8 cellular contexts compared by ENCODE assay signal in genomic region chr22:45318558-45319318, GRCh38. TPM values are rescaled to one million over a fixed set of nuclear protein-coding genes. Genes with fewer than 3 reads are reported as not detected.
DNase-seq lines count a peak whose midpoint lies in the region; ATAC-seq and TF ChIP-seq lines count a peak whose summit lies in the region.

No MANE protein-coding gene starts in this region.

- H3K9ac ChIP-seq in HUES64 (ENCODE audit: low read depth, low read length) = no peak overlapping the region

- H3K4me3 ChIP-seq in HUES64 (ENCODE audit: low read length) (no peak overlapping the region), right atrium auricular region (no peak overlapping the region), MG63 (no peak overlapping the region)

- H3K4me3 Mint-ChIP-seq in activated T-cell treated with anti-CD3 and anti-CD28 coated beads, Interleukin-2, amount 50 U/mL, for 4 hours = peak overlapping the region; percentile 78
- H3K4me3 Mint-ChIP-seq in stimulated activated effector memory CD8-positive, alpha-beta T cell treated with anti-CD3 and anti-CD28 coated beads, Interleukin-12 subunit alpha, Interleukin-12 subunit beta, amount 100 ng/mL, for 72 hours = peak overlapping the region; percentile 71

- no peaks in the 10 kb centered on the region for H3K27me3 Mint-ChIP-seq in activated T-cell treated with anti-CD3 and anti-CD28 coated beads, Interleukin-2, amount 50 U/mL, for 4 hours (ENCODE audit: low read depth)

- peaks cover 4% of the 10 kb centered on the region for H3K4me1 ChIP-seq in HUES64 (ENCODE audit: insufficient read depth, low read length)
- H3K4me1 ChIP-seq in right atrium auricular region = peaks cover 0 to 56% of the 10 kb centered on the region in 2 donors

- H3K4me1 Mint-ChIP-seq in activated T-cell treated with anti-CD3 and anti-CD28 coated beads, Interleukin-2, amount 50 U/mL, for 4 hours (ENCODE audit: low read depth) = peaks cover 89% of the 10 kb centered on the region
- H3K4me1 Mint-ChIP-seq in stimulated activated effector memory CD8-positive, alpha-beta T cell treated with anti-CD3 and anti-CD28 coated beads, Interleukin-12 subunit alpha, Interleukin-12 subunit beta, amount 100 ng/mL, for 72 hours = peaks cover 62% of the 10 kb centered on the region

- peak; percentile 51 for ATAC-seq in GM19035 (IDR thresholded peaks at IDR 0.05; ENCODE audit: unreplicated experiment)
- peak; percentile 72 to 78 for ATAC-seq in activated T-cell treated with anti-CD3 and anti-CD28 coated beads, Interleukin-2, amount 50 U/mL, for 4 hours
- ATAC-seq in stimulated activated effector memory CD8-positive, alpha-beta T cell treated with anti-CD3 and anti-CD28 coated beads, Interleukin-12 subunit alpha, Interleukin-12 subunit beta, amount 100 ng/mL, for 72 hours = peak; percentile 84
- ATAC-seq in HG02763 (IDR thresholded peaks at IDR 0.05; ENCODE audit: unreplicated experiment) = no peak
- no peak for ATAC-seq in GM18909 (IDR thresholded peaks at IDR 0.05; ENCODE audit: poor library complexity, unreplicated experiment)

- H3K9me3 ChIP-seq in HUES64 (ENCODE audit: insufficient read depth, low read depth, low read length) (no peaks in the 10 kb centered on the region), right atrium auricular region (no peaks in the 10 kb centered on the region), MG63 (no peaks in the 10 kb centered on the region)

- no peak for TF ChIP-seq CTCF in right atrium auricular region (IDR thresholded peaks at IDR 0.05)

- no peaks in the 10 kb centered on the region for H3K9me3 Mint-ChIP-seq in activated T-cell treated with anti-CD3 and anti-CD28 coated beads, Interleukin-2, amount 50 U/mL, for 4 hours
- H3K9me3 Mint-ChIP-seq in stimulated activated effector memory CD8-positive, alpha-beta T cell treated with anti-CD3 and anti-CD28 coated beads, Interleukin-12 subunit alpha, Interleukin-12 subunit beta, amount 100 ng/mL, for 72 hours = no peaks in the 10 kb centered on the region

- H3K27ac Mint-ChIP-seq in stimulated activated effector memory CD8-positive, alpha-beta T cell treated with anti-CD3 and anti-CD28 coated beads, Interleukin-12 subunit alpha, Interleukin-12 subunit beta, amount 100 ng/mL, for 72 hours = peak overlapping the region; percentile 98

- no peaks in the 10 kb centered on the region for H3K27me3 ChIP-seq in HUES64 (ENCODE audit: insufficient read depth, low read length)
- H3K27me3 ChIP-seq in right atrium auricular region = no peaks in the 10 kb centered on the region
- H3K27me3 ChIP-seq in MG63 = no peaks in the 10 kb centered on the region

- H3K36me3 ChIP-seq in HUES64 (ENCODE audit: insufficient read depth, low read length) (peaks cover 16% of the 10 kb centered on the region), right atrium auricular region (peaks cover 8% of the 10 kb centered on the region), MG63 (peaks cover 17% of the 10 kb centered on the region)

- WGBS in HUES64 = 88% methylated on average over 12 of the region's 12 CpGs

- peaks cover 14% of the 10 kb centered on the region for H3K36me3 Mint-ChIP-seq in activated T-cell treated with anti-CD3 and anti-CD28 coated beads, Interleukin-2, amount 50 U/mL, for 4 hours (ENCODE audit: insufficient read depth)
- H3K36me3 Mint-ChIP-seq in stimulated activated effector memory CD8-positive, alpha-beta T cell treated with anti-CD3 and anti-CD28 coated beads, Interleukin-12 subunit alpha, Interleukin-12 subunit beta, amount 100 ng/mL, for 72 hours = peaks cover 40% of the 10 kb centered on the region

- DNase-seq in activated T-cell treated with anti-CD3 and anti-CD28 coated beads, Interleukin-2, amount 50 U/mL, for 4 hours = peak; percentile 29
- DNase-seq in right atrium auricular region (ENCODE audit: low spot score) (no peak), MG63 (no peak)
- peak; percentile 23 to 80 for DNase-seq in stimulated activated effector memory CD8-positive, alpha-beta T cell treated with anti-CD3 and anti-CD28 coated beads, Interleukin-12 subunit alpha, Interleukin-12 subunit beta, amount 100 ng/mL, for 72 hours (ENCODE audit: low spot score in 2 of 2)

- H3K27ac ChIP-seq in HUES64 (ENCODE audit: low read depth, low read length) = 0 out of 2 replicates have a peak overlapping the region, but pooled peaks have one; percentile 34
- H3K27ac ChIP-seq in right atrium auricular region = peak overlapping the region; percentile 84

RNA-seq across cellular contexts. Expression of gene FAM118A, which starts 9.0 kb away (rescaled TPM):
- polyA plus RNA-seq in HUES64 (2013, experiment 1 of 2) = 11.1 TPM
- 12.7 TPM for polyA plus RNA-seq in HUES64 (2013, experiment 2 of 2)
- 10 to 100 TPM; 23.4 to 60.3 (median 27.5) TPM for total RNA-seq in activated T-cell treated with anti-CD3 and anti-CD28 coated beads, Interleukin-2, amount 50 U/mL, for 4 hours
- total RNA-seq in right atrium auricular region = 10 to 100 TPM; 11.6 to 12.4 TPM
- total RNA-seq in MG63 (2014; rRNA removed; shearing (Covaris generic); ENCODE audit: low replicate concordance) = 17.1 and 20.5 TPM in 2 replicates

RNA-seq across cellular contexts. Expression of gene UPK3A, which starts 34.0 kb away (rescaled TPM):
- polyA plus RNA-seq in HUES64 (2013, experiment 1 of 2) = not detected
- polyA plus RNA-seq in HUES64 (2013, experiment 2 of 2) = not detected
- not detected for total RNA-seq in activated T-cell treated with anti-CD3 and anti-CD28 coated beads, Interleukin-2, amount 50 U/mL, for 4 hours
- total RNA-seq in right atrium auricular region = not detected
- total RNA-seq in MG63 (2014; rRNA removed; shearing (Covaris generic); ENCODE audit: low replicate concordance) = not detected in 2 replicates

Comparison
In these comparisons a context has a peak if more than half of its experiments do, and no peak if none do; other contexts are left out.
1. ATAC-seq: peak in GM19035 (single experiment), activated T-cell treated with anti-CD3 and anti-CD28 coated beads, Interleukin-2, amount 50 U/mL, for 4 hours (2 of 2) and stimulated activated effector memory CD8-positive, alpha-beta T cell treated with anti-CD3 and anti-CD28 coated beads, Interleukin-12 subunit alpha, Interleukin-12 subunit beta, amount 100 ng/mL, for 72 hours (single experiment); none in HG02763 (single experiment) and GM18909 (single experiment).
2. DNase-seq: peak in activated T-cell treated with anti-CD3 and anti-CD28 coated beads, Interleukin-2, amount 50 U/mL, for 4 hours (single experiment) and stimulated activated effector memory CD8-positive, alpha-beta T cell treated with anti-CD3 and anti-CD28 coated beads, Interleukin-12 subunit alpha, Interleukin-12 subunit beta, amount 100 ng/mL, for 72 hours (2 of 2); none in right atrium auricular region (single experiment) and MG63 (single experiment).